ENCODE assay signal across 27 cellular contexts in the genomic region with DNA sequence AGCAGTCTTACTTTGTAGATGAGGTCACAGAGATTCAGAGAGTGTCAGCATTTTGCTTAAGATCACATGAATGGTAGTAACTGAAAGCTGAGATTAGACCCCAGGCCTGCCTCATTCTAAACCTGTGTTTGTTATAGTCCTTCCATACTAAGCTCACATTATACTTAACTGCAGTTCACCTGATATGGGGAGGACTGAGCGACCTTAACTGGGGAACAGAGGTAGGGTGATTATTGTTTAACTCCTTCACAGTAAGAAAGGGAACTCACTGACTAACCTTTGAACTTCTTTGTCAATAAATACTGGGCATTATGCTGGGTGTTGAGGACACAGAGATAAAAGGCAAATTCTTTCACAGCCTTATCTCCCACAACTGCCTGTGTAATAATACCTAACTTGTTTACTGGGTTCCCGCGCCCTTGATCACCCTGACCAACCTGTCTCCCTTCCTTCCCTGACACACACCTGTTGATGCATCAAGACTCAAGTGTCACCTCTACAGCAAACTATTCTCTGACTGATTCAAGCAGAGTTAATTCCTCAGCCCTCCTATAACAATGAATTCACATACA. TPM values are rescaled to one million over a fixed set of nuclear protein-coding genes. Genes with fewer than 3 reads are reported as not detected.
DNase-seq lines count a peak whose midpoint lies in the region; ATAC-seq, FAIRE-seq and TF ChIP-seq lines count a peak whose summit lies in the region.
"Had no signal": no experiment of that assay in that cellular context is flagged by ENCODE, and none has a peak within 500 bp of the region (broad histone marks: within the 10 kb centered on the region; RNA-seq: fewer than 3 reads in every experiment).

No MANE protein-coding gene starts in this region.

- H3K14ac ChIP-seq in H9 (ENCODE audit: insufficient read depth, low read length) = no peak overlapping the region

- DNase-seq in H9 (no peak), K562 (ENCODE audit: extremely low read depth in 1 of 4, low spot score in 3 of 4) (no peak), left lobe of liver (ENCODE audit: low spot score) (no peak), renal cortical epithelial cell (ENCODE audit: low read depth) (peak; percentile 22), caudate nucleus (lab: John Stamatoyannopoulos, UW) (no peak), heart right ventricle (no peak), SHP77 treated with DMSO at 0.1 percent for 48 hours (lab: John Stamatoyannopoulos, UW) (no peak)
- DNase-seq in stimulated activated CD4-positive, alpha-beta T cell treated with anti-CD3 and anti-CD28 coated beads, Interleukin-2, amount 100 ng/mL, for 48 hours = no peak
- DNase-seq: activated B cell treated with CpG ODN at 0.5 μM for 24 hours; activated CD8-positive, alpha-beta memory T cell treated with anti-CD3 and anti-CD28 coated beads, Interleukin-2, amount 50 U/mL, for 4 hours; activated naive CD8-positive, alpha-beta T cell treated with anti-CD3 and anti-CD28 coated beads for 36 hours; CD8-positive, alpha-beta memory T cell; DMS79; foreskin melanocyte; left ventricle myocardium inferior; NCI-H1417; NCI-H2081 treated with DMSO at 0.1 percent for 48 hours; NCI-H774; stimulated activated CD8-positive, alpha-beta memory T cell treated with anti-CD3 and anti-CD28 coated beads, Interleukin-4, amount 100 ng/mL, for 48 hours; upper lobe of right lung had no signal

- H2BK5ac ChIP-seq in H9 (ENCODE audit: insufficient read length, low read length) = no peak overlapping the region

- FAIRE-seq in K562 (lab: Jason Lieb, UNC) = no peak
- FAIRE-seq: astrocyte, H54 had no signal

- no peaks in the 10 kb centered on the region for H3K9me3 Mint-ChIP-seq in H9
- H3K9me3 Mint-ChIP-seq: activated B cell treated with CpG ODN at 0.5 μM for 24 hours; activated naive CD8-positive, alpha-beta T cell treated with anti-CD3 and anti-CD28 coated beads for 36 hours; activated T-helper 17 cell treated with anti-CD3 and anti-CD28 coated beads, Interleukin-2, amount 50 U/mL, for 72 hours; CD8-positive, alpha-beta memory T cell; mesothelial cell of epicardium; natural killer cell treated with Interleukin-12 subunit alpha and Interleukin-12 subunit beta and Interleukin-15 and Interleukin-18, amount 100 ng/mL, for 72 hours had no signal

- TF ChIP-seq CTCF in H9 (conservative IDR thresholded peaks at IDR 0.05) = no peak
- TF ChIP-seq CTCF in K562 (IDR thresholded peaks at IDR 0.05 in 2 of 3, conservative IDR thresholded peaks at IDR 0.05 in 1 of 3; ENCODE audit: insufficient read depth in 2 of 3, low read depth in 1 of 3, low read length in 3 of 3) = no peak
- TF ChIP-seq CTCF in heart right ventricle (IDR thresholded peaks at IDR 0.05) = no peak

- in situ Hi-C loops in K562 (cut with MboI) = loop anchor here (10.0 kb wide), 1 partner anchor 858 kb away; no protein-coding TSS in a partner anchor

- H3K23me2 ChIP-seq in H9 (ENCODE audit: insufficient read length, low read depth, low read length, poor library complexity, severe bottlenecking) = no peaks in the 10 kb centered on the region

- intact Hi-C loops in K562 (cut with micrococcal nuclease) (no loop called here), heart right ventricle (cut with DNase I) (loop anchor here in 6 of 10 donors (5.0 to 10.0 kb wide), 4 partner anchors 858 to 1472 kb away; no protein-coding TSS in a partner anchor)

- no peak overlapping the region for H2BK12ac ChIP-seq in H9 (ENCODE audit: insufficient read length, low read depth, low read length)

- H3K27me3 ChIP-seq in H9 (ENCODE audit: insufficient read depth, low read length) (no peaks in the 10 kb centered on the region), K562 (ENCODE audit: control insufficient read depth in 2 of 2, insufficient read depth in 2 of 2, low read length in 2 of 2) (no peaks in the 10 kb centered on the region), heart right ventricle (no peaks in the 10 kb centered on the region)
- H3K27me3 ChIP-seq: upper lobe of right lung had no signal

- H4K20me1 ChIP-seq in H9 (ENCODE audit: control insufficient read depth, insufficient read depth, insufficient read length) = no peaks in the 10 kb centered on the region
- no peaks in the 10 kb centered on the region; the same call in 1 of the 2 replicates for H4K20me1 ChIP-seq in K562 (replicated peaks; ENCODE audit: control insufficient read depth, insufficient read depth, low read length)

- no peak overlapping the region for H2BK15ac ChIP-seq in H9 (ENCODE audit: low read depth, low read length)

- no peak overlapping the region for H3K4me3 Mint-ChIP-seq in H9
- H3K4me3 Mint-ChIP-seq: activated B cell treated with CpG ODN at 0.5 μM for 24 hours; activated naive CD8-positive, alpha-beta T cell treated with anti-CD3 and anti-CD28 coated beads for 36 hours; activated T-helper 17 cell treated with anti-CD3 and anti-CD28 coated beads, Interleukin-2, amount 50 U/mL, for 72 hours; B cell; CD8-positive, alpha-beta memory T cell; mesothelial cell of epicardium; natural killer cell treated with Interleukin-12 subunit alpha and Interleukin-12 subunit beta and Interleukin-15 and Interleukin-18, amount 100 ng/mL, for 72 hours had no signal

- H3K27ac ChIP-seq in H9 (ENCODE audit: insufficient read length, low read depth, low read length) = no peak overlapping the region
- H3K27ac ChIP-seq in K562 (ENCODE audit: extremely low read depth, low read depth, low read length) = no peak overlapping the region
- no peak overlapping the region for H3K27ac ChIP-seq in caudate nucleus (ENCODE audit: low read depth, low read length)
- no peak overlapping the region for H3K27ac ChIP-seq in heart right ventricle
- H3K27ac ChIP-seq: left ventricle myocardium inferior, RWPE1, upper lobe of right lung had no signal

- H3K79me2 ChIP-seq in H9 (ENCODE audit: insufficient read depth, low read length) = peaks cover 12% of the 10 kb centered on the region; the same call in 1 of the 2 replicates
- peaks cover 61% of the 10 kb centered on the region for H3K79me2 ChIP-seq in K562 (ENCODE audit: control insufficient read depth, insufficient read depth, low read length)

- peaks cover 11 to 12% of the 10 kb centered on the region in 2 experiments for H3K4me1 Mint-ChIP-seq in H9
- H3K4me1 Mint-ChIP-seq: activated B cell treated with CpG ODN at 0.5 μM for 24 hours; activated T-helper 17 cell treated with anti-CD3 and anti-CD28 coated beads, Interleukin-2, amount 50 U/mL, for 72 hours had no signal

- no peaks in the 10 kb centered on the region for H3K27me3 Mint-ChIP-seq in H9 (ENCODE audit: low read depth)
- H3K27me3 Mint-ChIP-seq: activated B cell treated with CpG ODN at 0.5 μM for 24 hours; activated naive CD8-positive, alpha-beta T cell treated with anti-CD3 and anti-CD28 coated beads for 36 hours; activated T-helper 17 cell treated with anti-CD3 and anti-CD28 coated beads, Interleukin-2, amount 50 U/mL, for 72 hours; B cell; CD8-positive, alpha-beta memory T cell; natural killer cell treated with Interleukin-12 subunit alpha and Interleukin-12 subunit beta and Interleukin-15 and Interleukin-18, amount 100 ng/mL, for 72 hours had no signal

- H4K8ac ChIP-seq in H9 (replicated peaks; ENCODE audit: insufficient read length, low read depth, low read length) = no peak overlapping the region

- peaks cover 0 to 4% (median 0%) of the 10 kb centered on the region in 3 experiments; a peak in 2 of 7 replicates for H3K36me3 Mint-ChIP-seq in H9 (ENCODE audit: insufficient read depth in 1 of 3, low read depth in 3 of 3)
- H3K36me3 Mint-ChIP-seq: activated naive CD8-positive, alpha-beta T cell treated with anti-CD3 and anti-CD28 coated beads for 36 hours; mesothelial cell of epicardium; natural killer cell treated with Interleukin-12 subunit alpha and Interleukin-12 subunit beta and Interleukin-15 and Interleukin-18, amount 100 ng/mL, for 72 hours had no signal

- no TSS peak for BruUV-seq in K562 (replicated peaks; lab: Mats Ljungman, UMichigan)

- H3K23ac ChIP-seq in H9 (ENCODE audit: insufficient read length, low read depth, low read length) = no peak overlapping the region

- no peak overlapping the region for H2BK20ac ChIP-seq in H9 (ENCODE audit: low read depth, low read length, poor library complexity, severe bottlenecking)

- no peaks in the 10 kb centered on the region for H3K9me3 ChIP-seq in H9 (ENCODE audit: control insufficient read depth, low read depth, low read length)
- no peaks in the 10 kb centered on the region for H3K9me3 ChIP-seq in K562 (replicated peaks; ENCODE audit: control insufficient read depth, insufficient read depth, low read depth, low read length)
- no peaks in the 10 kb centered on the region for H3K9me3 ChIP-seq in heart right ventricle
- H3K9me3 ChIP-seq: left ventricle myocardium inferior, upper lobe of right lung had no signal

- no peak for TF ChIP-seq RAD21 in K562 (CRISPR knock-in tag; conservative IDR thresholded peaks at IDR 0.05 in 1 of 2, IDR thresholded peaks at IDR 0.05 in 1 of 2)

- no peak overlapping the region for H3K18ac ChIP-seq in H9 (ENCODE audit: insufficient read length, low read depth, low read length)

- H2AK5ac ChIP-seq in H9 (ENCODE audit: insufficient read length, low read length) = no peak overlapping the region

- TF ChIP-seq POLR2A in K562 (conservative IDR thresholded peaks at IDR 0.05) = no peak

- H3K4me2 ChIP-seq in H9 (ENCODE audit: insufficient read depth, insufficient read length, low read length) (no peak overlapping the region), K562 (ENCODE audit: insufficient read depth, low read length) (no peak overlapping the region)

- H4K5ac ChIP-seq in H9 (ENCODE audit: insufficient read length, low read depth, low read length) = no peak overlapping the region

- TF ChIP-seq EP300 in K562 (IDR thresholded peaks at IDR 0.05; ENCODE audit: low read length) = no peak

- ATAC-seq in K562 (no peak; the same call in 2 of the 3 replicates), left lobe of liver (peak; percentile 66), heart right ventricle (no peak)
- ATAC-seq: activated T-helper 17 cell treated with anti-CD3 and anti-CD28 coated beads, Interleukin-2, amount 50 U/mL, for 72 hours; upper lobe of right lung had no signal

- no peaks in the 10 kb centered on the region for H3K9me1 ChIP-seq in K562 (ENCODE audit: control insufficient read depth, insufficient read depth, low read length)

- H3K79me1 ChIP-seq in H9 (ENCODE audit: insufficient read depth, low read depth, low read length, poor library complexity, severe bottlenecking) = peaks cover 11% of the 10 kb centered on the region

- no peak overlapping the region for H3K56ac ChIP-seq in H9 (ENCODE audit: insufficient read length, low read depth, low read length)

- no peak overlapping the region for H4K91ac ChIP-seq in H9 (ENCODE audit: insufficient read length, low read depth, low read length)

- H3K4ac ChIP-seq in H9 (ENCODE audit: low read depth, low read length) = no peak overlapping the region

- WGBS in H9 (ENCODE audit: extremely low coverage, insufficient read length, low lambda C conversion rate) = no CpG with 5 or more reads among the region's 3 CpGs
- 48% methylated on average over 3 of the region's 3 CpGs for whole genome bisulfite sequencing in K562 (ENCODE audit: insufficient coverage, low coverage, missing lambda C conversion rate)
- WGBS in heart right ventricle, 2 donors = 94% methylated on average over 3 of the region's 3 CpGs

- no peak overlapping the region for H3K4me3 ChIP-seq in K562
- no peak overlapping the region for H3K4me3 ChIP-seq in heart right ventricle
- H3K4me3 ChIP-seq: left ventricle myocardium inferior, upper lobe of right lung had no signal

- peak overlapping the region in 2 of 3 experiments; percentile 4 to 54; a peak in 4 of 7 replicates for H3K27ac Mint-ChIP-seq in H9
- H3K27ac Mint-ChIP-seq: activated B cell treated with CpG ODN at 0.5 μM for 24 hours; activated naive CD8-positive, alpha-beta T cell treated with anti-CD3 and anti-CD28 coated beads for 36 hours; activated T-helper 17 cell treated with anti-CD3 and anti-CD28 coated beads, Interleukin-2, amount 50 U/mL, for 72 hours; B cell; CD8-positive, alpha-beta memory T cell; mesothelial cell of epicardium; natural killer cell treated with Interleukin-12 subunit alpha and Interleukin-12 subunit beta and Interleukin-15 and Interleukin-18, amount 100 ng/mL, for 72 hours had no signal

- H3K36me3 ChIP-seq in K562 (ENCODE audit: control insufficient read depth, insufficient read depth, low read length) (peaks cover 4% of the 10 kb centered on the region; the same call in 2 of the 3 replicates), heart right ventricle (no peaks in the 10 kb centered on the region)
- H3K36me3 ChIP-seq: left ventricle myocardium inferior, upper lobe of right lung had no signal

- H3T11ph ChIP-seq in H9 (ENCODE audit: low read length) = no peak overlapping the region

- H2AFZ ChIP-seq in H9 (ENCODE audit: low read length) = no peak overlapping the region
- no peak overlapping the region for H2AFZ ChIP-seq in K562 (ENCODE audit: low read depth, low read length)

- H3K9ac ChIP-seq in H9 (ENCODE audit: extremely low read depth, insufficient read length, low read length) (no peak overlapping the region), K562 (ENCODE audit: insufficient read depth in 1 of 2, low read depth in 2 of 2, low read length in 2 of 2) (no peak overlapping the region)

- H3K4me1 ChIP-seq in H9 (ENCODE audit: insufficient read depth, low read length) = no peaks in the 10 kb centered on the region
- peaks cover 5 to 10% of the 10 kb centered on the region in 2 experiments; a peak in 2 of 5 replicates for H3K4me1 ChIP-seq in K562 (replicated peaks in 1 of 2; ENCODE audit: control insufficient read depth in 2 of 2, insufficient read depth in 2 of 2, low read length in 2 of 2)
- peaks cover 0 to 4% (median 0%) of the 10 kb centered on the region in 9 donors for H3K4me1 ChIP-seq in heart right ventricle
- H3K4me1 ChIP-seq: left ventricle myocardium inferior, upper lobe of right lung had no signal

- CTCF ChIA-PET in K562 (lab: Yijun Ruan, JAX; ENCODE audit: low intra/inter-chr PET ratio) = no interaction called here

- POLR2A ChIA-PET in K562 (lab: Yijun Ruan, JAX) = interaction anchor here (0.5 to 0.6 kb wide), 2 partner anchors 27 to 608 kb away, joined by 3 to 4 read pairs; a partner anchor contains a TSS

- no peak overlapping the region for H2BK120ac ChIP-seq in H9 (ENCODE audit: low read depth, low read length, poor library complexity, severe bottlenecking)

RNA-seq across cellular contexts. Expression of a gene that starts 27.2 kb away (rescaled TPM):
- total RNA-seq in H9 (2021) (49.0 and 51.4 TPM in 2 replicates), K562 (2014; rRNA removed) (33.2 and 39.1 TPM in 2 replicates), K562 (2014; rRNA removed; fragmentation: Illumina TruSeq; extraction: Trizol) (45.7 and 54.6 TPM in 2 replicates), K562 (2015; rRNA removed; fragmentation: Illumina TruSeq; extraction: Trizol) (35.1 and 36.0 TPM in 2 replicates), K562 (2021) (41.6 and 43.2 TPM in 2 replicates), left lobe of liver (0.23 TPM), renal cortical epithelial cell (5.7 and 17.9 TPM in 2 replicates), heart right ventricle (1 to 10 TPM in 1 of 10 donors, under 1 TPM in 2, not detected in 7; 0.46 to 1.1 (median 0.59) TPM)
- 36.2 and 58.4 TPM in 2 replicates for total RNA-seq in K562 (2011; cell fraction: chromatin; rRNA removed; ENCODE audit: low replicate concordance)
- 22.7 and 25.7 TPM in 2 replicates for total RNA-seq in K562 (2011; cell fraction: nucleolus; rRNA removed)
- total RNA-seq in K562 (2011; cell fraction: nucleoplasm; rRNA removed) = 32.1 and 35.7 TPM in 2 replicates
- polyA plus RNA-seq in K562 (2011; rRNA removed) (63.2 and 67.2 TPM in 2 replicates), K562 (2014; fragmentation: Illumina TruSeq; extraction: Trizol) (47.6 and 53.1 TPM in 2 replicates), K562 (2014; fragmentation: Nextera tagmentation; extraction: Ambion mirVana) (10 to 100 TPM; 44.5 to 44.6 TPM), K562 (2014; rRNA removed) (43.3 and 46.1 TPM in 2 replicates), heart right ventricle (under 1 TPM; 0.04 to 0.15 TPM)
- polyA plus RNA-seq in K562 (2011; cell fraction: cytosol; rRNA removed) = 19.3 and 34.2 TPM in 2 replicates
- polyA plus RNA-seq in K562 (2011; cell fraction: nucleus; rRNA removed) = 31.1 and 51.3 TPM in 2 replicates
- polyA plus RNA-seq in K562 (2012) = 28.8 and 31.0 TPM in 2 replicates
- 64.3 and 84.3 TPM in 2 replicates for polyA minus RNA-seq in K562 (2011; rRNA and poly(A)+ RNA removed)
- 28.2 and 32.4 TPM in 2 replicates for polyA minus RNA-seq in K562 (2011; cell fraction: cytosol; rRNA and poly(A)+ RNA removed)
- polyA minus RNA-seq in K562 (2011; cell fraction: nucleus; rRNA and poly(A)+ RNA removed) = 47.0 and 86.0 TPM in 2 replicates
